In genomic region chr2:119341684-119342083, GRCh38 we compare ENCODE assay signal across 28 cellular contexts.
"Had no signal": no experiment of that assay in that cellular context is flagged by ENCODE, and none has a peak within 500 bp of the region (broad histone marks: within the 10 kb centered on the region; RNA-seq: fewer than 3 reads in every experiment).

No MANE protein-coding gene starts in this region.

- ATAC-seq: stimulated activated memory B cell treated with anti-CD40 and anti-IgM and Interleukin-4, amounts not matched to agents 10 μg/mL and 1 μg/mL and 100 μg/mL, for 72 hours; stimulated activated naive B cell treated with anti-CD40 and anti-IgM and Interleukin-4, amounts not matched to agents 10 μg/mL and 1 μg/mL and 100 μg/mL, for 72 hours; stimulated activated naive CD8-positive, alpha-beta T cell treated with anti-CD3 and anti-CD28 coated beads, Interleukin-15, amount 100 ng/mL, for 72 hours; stimulated activated naive CD8-positive, alpha-beta T cell treated with anti-CD3 and anti-CD28 coated beads, Interleukin-15, Interleukin-2, amounts not matched to agents 100 U/mL and 50 U/mL, for 24 hours; upper lobe of right lung had no signal

- H3K27me3 ChIP-seq: stomach, suprapubic skin, testis, thyroid gland, tibial artery, tibial nerve, transverse colon, upper lobe of left lung, upper lobe of right lung, uterus, vagina had no signal

- H3K9me3 Mint-ChIP-seq: stimulated activated effector memory CD8-positive, alpha-beta T cell treated with anti-CD3 and anti-CD28 coated beads, Interleukin-12 subunit alpha, Interleukin-12 subunit beta, amount 100 ng/mL, for 72 hours; stimulated activated memory B cell treated with anti-CD40 and anti-IgM and Interleukin-4, amounts not matched to agents 10 μg/mL and 1 μg/mL and 100 μg/mL, for 72 hours; stimulated activated naive B cell treated with anti-CD40 and anti-IgM and Interleukin-4, amounts not matched to agents 10 μg/mL and 1 μg/mL and 100 μg/mL, for 72 hours; stimulated activated naive CD8-positive, alpha-beta T cell treated with anti-CD3 and anti-CD28 coated beads, Interleukin-15, amount 100 ng/mL, for 72 hours; stimulated activated naive CD8-positive, alpha-beta T cell treated with anti-CD3 and anti-CD28 coated beads, Interleukin-15, Interleukin-2, amounts not matched to agents 100 ng/mL and 50 ng/mL, for 24 hours; type B pancreatic cell had no signal

- H3K4me1 ChIP-seq: stomach, testis, thyroid gland, tibial artery, tibial nerve, transverse colon, upper lobe of left lung, uterus, vagina had no signal

- H3K36me3 Mint-ChIP-seq: stimulated activated effector memory CD8-positive, alpha-beta T cell treated with anti-CD3 and anti-CD28 coated beads, Interleukin-12 subunit alpha, Interleukin-12 subunit beta, amount 100 ng/mL, for 72 hours; stimulated activated naive B cell treated with anti-CD40 and anti-IgM and Interleukin-4, amounts not matched to agents 10 μg/mL and 1 μg/mL and 100 μg/mL, for 72 hours had no signal

- H3K4me3 Mint-ChIP-seq: stimulated activated effector memory CD8-positive, alpha-beta T cell treated with anti-CD3 and anti-CD28 coated beads, Interleukin-12 subunit alpha, Interleukin-12 subunit beta, amount 100 ng/mL, for 72 hours; stimulated activated memory B cell treated with anti-CD40 and anti-IgM and Interleukin-4, amounts not matched to agents 10 μg/mL and 1 μg/mL and 100 μg/mL, for 72 hours; stimulated activated naive B cell treated with anti-CD40 and anti-IgM and Interleukin-4, amounts not matched to agents 10 μg/mL and 1 μg/mL and 100 μg/mL, for 72 hours; stimulated activated naive CD8-positive, alpha-beta T cell treated with anti-CD3 and anti-CD28 coated beads, Interleukin-15, amount 100 ng/mL, for 72 hours; stimulated activated naive CD8-positive, alpha-beta T cell treated with anti-CD3 and anti-CD28 coated beads, Interleukin-15, Interleukin-2, amounts not matched to agents 100 ng/mL and 50 ng/mL, for 24 hours; type B pancreatic cell had no signal

- H3K36me3 ChIP-seq: thoracic aorta, thyroid gland, transverse colon, upper lobe of right lung, uterus, vagina had no signal

- H3K9me3 ChIP-seq: stomach, suprapubic skin, testis, thoracic aorta, thyroid gland, tibial artery, tibial nerve, transverse colon, upper lobe of left lung, upper lobe of right lung, uterus, vagina had no signal

- H3K27ac ChIP-seq: stomach, suprapubic skin, testis, thoracic aorta, thyroid gland, tibial artery, tibial nerve, transverse colon, upper lobe of left lung, upper lobe of right lung, uterus, vagina had no signal

- H3K27ac Mint-ChIP-seq: stimulated activated effector memory CD8-positive, alpha-beta T cell treated with anti-CD3 and anti-CD28 coated beads, Interleukin-12 subunit alpha, Interleukin-12 subunit beta, amount 100 ng/mL, for 72 hours; stimulated activated memory B cell treated with anti-CD40 and anti-IgM and Interleukin-4, amounts not matched to agents 10 μg/mL and 1 μg/mL and 100 μg/mL, for 72 hours; stimulated activated naive B cell treated with anti-CD40 and anti-IgM and Interleukin-4, amounts not matched to agents 10 μg/mL and 1 μg/mL and 100 μg/mL, for 72 hours; stimulated activated naive CD8-positive, alpha-beta T cell treated with anti-CD3 and anti-CD28 coated beads, Interleukin-15, amount 100 ng/mL, for 72 hours; stimulated activated naive CD8-positive, alpha-beta T cell treated with anti-CD3 and anti-CD28 coated beads, Interleukin-15, Interleukin-2, amounts not matched to agents 100 ng/mL and 50 ng/mL, for 24 hours; type B pancreatic cell had no signal

- DNase-seq: stimulated activated CD4-positive, alpha-beta T cell treated with anti-CD3 and anti-CD28 coated beads, Interleukin-2, amount 100 ng/mL, for 48 hours; stimulated activated CD4-positive, alpha-beta T cell treated with anti-CD3 and anti-CD28 coated beads, Interleukin-4, amount 100 ng/mL, for 1 hour; stimulated activated CD4-positive, alpha-beta T cell treated with anti-CD3 and anti-CD28 coated beads, Interleukin-4, amount 100 ng/mL, for 24 hours; stimulated activated CD4-positive, alpha-beta T cell treated with anti-CD3 and anti-CD28 coated beads, Interleukin-4, amount 100 ng/mL, for 4 hours; stimulated activated CD8-positive, alpha-beta memory T cell treated with anti-CD3 and anti-CD28 coated beads, Interleukin-4, amount 100 ng/mL, for 48 hours; stimulated activated naive B cell treated with anti-CD40 and anti-IgM and Interleukin-4, amounts not matched to agents 10 μg/mL and 1 μg/mL and 100 μg/mL, for 72 hours; stimulated activated naive CD4-positive, alpha-beta T cell; stimulated activated naive CD4-positive, alpha-beta T cell treated with Interleukin-2 at 50 U/mL for 16 hours; stimulated activated naive CD8-positive, alpha-beta T cell treated with anti-CD3 and anti-CD28 coated beads, Interleukin-15, amount 100 ng/mL, for 72 hours; stimulated activated naive CD8-positive, alpha-beta T cell treated with anti-CD3 and anti-CD28 coated beads, Interleukin-15, Interleukin-2, amounts not matched to agents 100 U/mL and 50 U/mL, for 24 hours; stomach; substantia nigra; testis; thyroid gland; tibial artery; transverse colon; trophoblast cell; upper lobe of left lung; upper lobe of right lung; uterus had no signal

- H3K4me3 ChIP-seq: stomach, suprapubic skin, testis, thoracic aorta, thyroid gland, tibial artery, tibial nerve, transverse colon, upper lobe of left lung, upper lobe of right lung, uterus, vagina had no signal

- H3K27me3 Mint-ChIP-seq: stimulated activated memory B cell treated with anti-CD40 and anti-IgM and Interleukin-4, amounts not matched to agents 10 μg/mL and 1 μg/mL and 100 μg/mL, for 72 hours; stimulated activated naive B cell treated with anti-CD40 and anti-IgM and Interleukin-4, amounts not matched to agents 10 μg/mL and 1 μg/mL and 100 μg/mL, for 72 hours; stimulated activated naive CD8-positive, alpha-beta T cell treated with anti-CD3 and anti-CD28 coated beads, Interleukin-15, amount 100 ng/mL, for 72 hours; stimulated activated naive CD8-positive, alpha-beta T cell treated with anti-CD3 and anti-CD28 coated beads, Interleukin-15, Interleukin-2, amounts not matched to agents 100 ng/mL and 50 ng/mL, for 24 hours; type B pancreatic cell had no signal
